8 cellular contexts compared by ENCODE assay signal in genomic region chr14:58151701-58152568, GRCh38. TPM values are rescaled to one million over a fixed set of nuclear protein-coding genes. Genes with fewer than 3 reads are reported as not detected.
DNase-seq lines count a peak whose midpoint lies in the region; ATAC-seq and TF ChIP-seq lines count a peak whose summit lies in the region.

A gene with protein sequence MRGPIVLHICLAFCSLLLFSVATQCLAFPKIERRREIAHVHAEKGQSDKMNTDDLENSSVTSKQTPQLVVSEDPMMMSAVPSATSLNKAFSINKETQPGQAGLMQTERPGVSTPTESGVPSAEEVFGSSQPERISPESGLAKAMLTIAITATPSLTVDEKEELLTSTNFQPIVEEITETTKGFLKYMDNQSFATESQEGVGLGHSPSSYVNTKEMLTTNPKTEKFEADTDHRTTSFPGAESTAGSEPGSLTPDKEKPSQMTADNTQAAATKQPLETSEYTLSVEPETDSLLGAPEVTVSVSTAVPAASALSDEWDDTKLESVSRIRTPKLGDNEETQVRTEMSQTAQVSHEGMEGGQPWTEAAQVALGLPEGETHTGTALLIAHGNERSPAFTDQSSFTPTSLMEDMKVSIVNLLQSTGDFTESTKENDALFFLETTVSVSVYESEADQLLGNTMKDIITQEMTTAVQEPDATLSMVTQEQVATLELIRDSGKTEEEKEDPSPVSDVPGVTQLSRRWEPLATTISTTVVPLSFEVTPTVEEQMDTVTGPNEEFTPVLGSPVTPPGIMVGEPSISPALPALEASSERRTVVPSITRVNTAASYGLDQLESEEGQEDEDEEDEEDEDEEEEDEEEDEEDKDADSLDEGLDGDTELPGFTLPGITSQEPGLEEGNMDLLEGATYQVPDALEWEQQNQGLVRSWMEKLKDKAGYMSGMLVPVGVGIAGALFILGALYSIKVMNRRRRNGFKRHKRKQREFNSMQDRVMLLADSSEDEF (minus strand): TSS chr14:58152213. CDS start chr14:58139358, 12,855 bp downstream.

- 0% methylated on average over 65 to 94 of the region's 94 CpGs for WGBS in lung, 2 donors

- ATAC-seq in GM19395 (IDR thresholded peaks at IDR 0.05; ENCODE audit: unreplicated experiment): peak; percentile 95
- peak; percentile 93 for ATAC-seq in HG03520 (IDR thresholded peaks at IDR 0.05; ENCODE audit: unreplicated experiment)
- peak; percentile 99 for ATAC-seq in lung (ENCODE audit: insufficient read depth, low FRiP score)

- peak within 1 kb of the TSS; percentile 81 for H3K4me3 ChIP-seq in BLaER1
- peak within 1 kb of the TSS; percentile 70 for H3K4me3 ChIP-seq in lung

- no peaks in the 10 kb centered on the region for H3K9me3 ChIP-seq in BLaER1
- no peaks in the 10 kb centered on the region for H3K9me3 ChIP-seq in lung (ENCODE audit: control insufficient read depth in 2 of 2, insufficient read depth in 1 of 2, low read length in 1 of 2)

- no peak for TF ChIP-seq CTCF in lung (IDR thresholded peaks at IDR 0.05; ENCODE audit: control extremely low read depth, extremely low read depth)

- H3K27me3 ChIP-seq in BLaER1 (peaks cover 29% of the 10 kb centered on the region), lung (ENCODE audit: control insufficient read depth, insufficient read depth) (no peaks in the 10 kb centered on the region)

- DNase-seq in NCI-H69 (lab: John Stamatoyannopoulos, UW) (peak; percentile 94), lung (ENCODE audit: low spot score) (peak; percentile 83)
- DNase-seq in activated CD8-positive, alpha-beta memory T cell treated with anti-CD3 and anti-CD28 coated beads for 1 hour (ENCODE audit: extremely low read depth in 1 of 2, low read depth in 1 of 2): peak; percentile 11 to 39
- DNase-seq in effector CD8-positive, alpha-beta T cell (lab: John Stamatoyannopoulos, UW): peak; percentile 23
- DNase-seq in stimulated activated CD4-positive, alpha-beta T cell treated with anti-CD3 and anti-CD28 coated beads, TNF-alpha, amount 100 ng/mL, for 24 hours (ENCODE audit: low read depth in 3 of 3): peak; percentile 19 to 63 (median 20)

- H3K9ac ChIP-seq in BLaER1: peak within 1 kb of the TSS; percentile 69

- H3K27ac ChIP-seq in BLaER1: peak within 1 kb of the TSS; percentile 38; the same call in 1 of the 2 replicates
- peak within 1 kb of the TSS in 1 of 2 donors; percentile 36 for H3K27ac ChIP-seq in lung (ENCODE audit: low read depth in 1 of 2, low read length in 1 of 2)

- H4K20me1 ChIP-seq in BLaER1: peaks cover 11% of the 10 kb centered on the region; the same call in 1 of the 2 replicates

- H3K4me2 ChIP-seq in BLaER1: peak within 1 kb of the TSS; percentile 83

- H3K4me1 ChIP-seq in BLaER1: peaks cover 9% of the 10 kb centered on the region
- H3K4me1 ChIP-seq in lung (ENCODE audit: control insufficient read depth in 2 of 2, insufficient read depth in 2 of 2, low read length in 2 of 2): no peaks in the 10 kb centered on the region

- H3K36me3 ChIP-seq in BLaER1 (no peaks in the 10 kb centered on the region), lung (ENCODE audit: control insufficient read depth in 2 of 2, insufficient read depth in 2 of 2, low read length in 2 of 2) (no peaks in the 10 kb centered on the region)

RNA-seq across cellular contexts. Expression of the gene that starts here (rescaled TPM):
- 10 to 100 TPM in 1 of 2 donors, 1 to 10 TPM in 1; 1.8 to 14.2 TPM for total RNA-seq in lung
- under 1 TPM; 0.40 to 0.47 TPM for polyA plus RNA-seq in lung

Comparison
In these comparisons a context has a peak if more than half of its experiments do, and no peak if none do; other contexts are left out.
1. DNase-seq: peak in every context shown above with its lines; median percentile 94 in NCI-H69; 83 in lung; 25 in activated CD8-positive, alpha-beta memory T cell treated with anti-CD3 and anti-CD28 coated beads for 1 hour; 23 in effector CD8-positive, alpha-beta T cell; 20 in stimulated activated CD4-positive, alpha-beta T cell treated with anti-CD3 and anti-CD28 coated beads, TNF-alpha, amount 100 ng/mL, for 24 hours.